ENCODE assay signal across 8 cellular contexts in the genomic region with DNA sequence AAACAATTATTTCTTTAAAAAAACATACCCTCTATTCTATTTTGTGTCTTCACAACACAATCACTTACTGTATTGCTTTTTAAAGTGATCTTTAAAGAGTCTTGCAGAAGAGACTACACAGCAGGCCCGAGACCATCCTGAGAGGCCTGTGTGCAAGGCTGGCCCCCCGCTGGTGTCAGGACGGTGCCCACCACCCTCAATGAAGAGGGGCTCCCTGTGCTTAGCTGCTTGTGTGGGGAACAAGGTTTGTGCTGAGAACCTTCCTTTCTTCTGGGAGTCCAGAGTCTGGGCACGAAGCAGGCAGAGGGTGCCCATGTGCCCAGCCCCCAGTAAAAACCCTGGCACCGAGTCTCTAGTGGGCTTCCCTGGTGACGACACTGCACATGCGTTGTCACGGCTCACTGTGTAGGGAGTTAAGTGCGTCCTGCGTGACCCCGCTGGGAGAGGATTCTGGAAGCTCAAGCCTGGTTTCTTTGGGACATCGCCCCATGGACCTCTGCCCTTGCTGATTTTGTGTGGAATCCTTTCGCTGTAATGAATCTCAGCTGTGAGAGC.
"Had no signal": no experiment of that assay in that cellular context is flagged by ENCODE, and none has a peak within 500 bp of the region (broad histone marks: within the 10 kb centered on the region; RNA-seq: fewer than 3 reads in every experiment).

No MANE protein-coding gene starts in this region.

- H3K27me3 Mint-ChIP-seq: T-helper 17 cell had no signal

- H3K4me3 ChIP-seq: pancreas, skin epidermis, tibial nerve had no signal

- H3K27ac ChIP-seq: pancreas, skin epidermis, tibial nerve had no signal

- H3K27me3 ChIP-seq: pancreas, tibial nerve had no signal

- H3K9me3 ChIP-seq: pancreas, tibial nerve had no signal

- H3K4me3 Mint-ChIP-seq: neural crest cell, T-helper 17 cell had no signal

- DNase-seq: activated naive CD4-positive, alpha-beta T cell treated with anti-CD3 and anti-CD28 coated beads, Interleukin-2, amount 50 U/mL, for 16 hours; foreskin melanocyte; SIG-M5; T-helper 17 cell had no signal

- H3K27ac Mint-ChIP-seq: T-helper 17 cell had no signal

- H3K4me1 ChIP-seq: pancreas, tibial nerve had no signal

- FAIRE-seq: pancreas had no signal

- H3K9me3 Mint-ChIP-seq: neural crest cell had no signal

- ATAC-seq: pancreas, T-helper 17 cell had no signal
